In genomic region chr6:170370413-170370812, GRCh38 we compare ENCODE assay signal across 15 cellular contexts.
DNase-seq lines count a peak whose midpoint lies in the region; ATAC-seq, FAIRE-seq and TF ChIP-seq lines count a peak whose summit lies in the region.
"Had no signal": no experiment of that assay in that cellular context is flagged by ENCODE, and none has a peak within 500 bp of the region (broad histone marks: within the 10 kb centered on the region; RNA-seq: fewer than 3 reads in every experiment).

No MANE protein-coding gene starts in this region.

- TF ChIP-seq CTCF in astrocyte (IDR thresholded peaks at IDR 0.05; ENCODE audit: insufficient read depth, low read depth, low read length) (no peak), type B pancreatic cell (conservative IDR thresholded peaks at IDR 0.05) (no peak), ascending aorta (IDR thresholded peaks at IDR 0.05) (no peak), kidney (IDR thresholded peaks at IDR 0.05; ENCODE audit: borderline replicate concordance, extremely low read depth, insufficient read depth) (no peak)

- H3K4me3 Mint-ChIP-seq in astrocyte (ENCODE audit: unreplicated experiment) (no peak overlapping the region), type B pancreatic cell (peak overlapping the region; percentile 30)

- peak; percentile 83 for ATAC-seq in HG02759 (IDR thresholded peaks at IDR 0.05; ENCODE audit: unreplicated experiment)
- ATAC-seq: body of pancreas, heart left ventricle, Panc1 had no signal

- no peaks in the 10 kb centered on the region for H3K27me3 ChIP-seq in astrocyte (ENCODE audit: insufficient read depth, low read length)
- H3K27me3 ChIP-seq in ascending aorta = no peaks in the 10 kb centered on the region
- H3K27me3 ChIP-seq: body of pancreas, heart left ventricle had no signal

- no peaks in the 10 kb centered on the region for H3K9me3 Mint-ChIP-seq in astrocyte (ENCODE audit: unreplicated experiment)
- H3K9me3 Mint-ChIP-seq in type B pancreatic cell = peaks cover 4% of the 10 kb centered on the region

- no peak for FAIRE-seq in astrocyte (lab: Jason Lieb, UNC)
- no peak for FAIRE-seq in kidney (lab: Jason Lieb, UNC)
- FAIRE-seq: endometrium had no signal

- intact Hi-C loops in ascending aorta (cut with DNase I) = no loop called here
- intact Hi-C loops in kidney (cut with DNase I) = no loop called here

- H3K79me2 ChIP-seq in astrocyte (ENCODE audit: insufficient read depth, low read length) = peaks cover 4% of the 10 kb centered on the region

- H3K27ac Mint-ChIP-seq in astrocyte (ENCODE audit: unreplicated experiment) (peak overlapping the region; percentile 84), type B pancreatic cell (peak overlapping the region; percentile 87)

- no peak overlapping the region for H3K9ac ChIP-seq in astrocyte (ENCODE audit: low read length)
- no peak overlapping the region for H3K9ac ChIP-seq in kidney (ENCODE audit: low read length in 2 of 2)

- peak; percentile 22 for DNase-seq in stimulated activated CD4-positive, alpha-beta T cell treated with anti-CD3 and anti-CD28 coated beads, Interleukin-1b, Interleukin-23, amount 100 ng/mL, for 48 hours
- no peak for DNase-seq in stimulated activated CD4-positive, alpha-beta T cell treated with anti-CD3 and anti-CD28 coated beads, Interleukin-12 subunit alpha, Interleukin-12 subunit beta, amount 100 ng/mL, for 4 hours
- DNase-seq in astrocyte (ENCODE audit: low read depth) (no peak), type B pancreatic cell (ENCODE audit: extremely low spot score, unreplicated experiment) (no peak), ascending aorta (ENCODE audit: low spot score in 2 of 2) (no peak), NCI-H2107 (lab: John Stamatoyannopoulos, UW) (no peak), kidney (no peak)
- DNase-seq: activated CD8-positive, alpha-beta memory T cell treated with anti-CD3 and anti-CD28 coated beads, Interleukin-2, amount 50 U/mL, for 48 hours; AML-193; body of pancreas; heart left ventricle; NCI-H226 had no signal

- peaks cover 5% of the 10 kb centered on the region for H3K4me1 ChIP-seq in astrocyte (ENCODE audit: insufficient read depth, low read length)
- H3K4me1 ChIP-seq in ascending aorta = no peaks in the 10 kb centered on the region
- H3K4me1 ChIP-seq in kidney (ENCODE audit: control insufficient read depth in 1 of 2, insufficient read depth in 1 of 2, low read depth in 1 of 2, low read length in 2 of 2) = no peaks in the 10 kb centered on the region

- no peaks in the 10 kb centered on the region for H3K9me3 ChIP-seq in astrocyte (ENCODE audit: insufficient read depth, low read depth, low read length)
- no peaks in the 10 kb centered on the region for H3K9me3 ChIP-seq in ascending aorta
- H3K9me3 ChIP-seq in kidney (ENCODE audit: control insufficient read depth in 1 of 2, low read length in 2 of 2) = no peaks in the 10 kb centered on the region
- H3K9me3 ChIP-seq: body of pancreas, heart left ventricle had no signal

- H3K4me1 Mint-ChIP-seq in astrocyte (ENCODE audit: low read depth, unreplicated experiment) (peaks cover 20% of the 10 kb centered on the region), type B pancreatic cell (ENCODE audit: unreplicated experiment) (peaks cover 36% of the 10 kb centered on the region)

- H2AFZ ChIP-seq in astrocyte (ENCODE audit: low read depth, low read length) = no peak overlapping the region

- H3K4me2 ChIP-seq in astrocyte (ENCODE audit: low read length) = no peak overlapping the region

- no peak overlapping the region for H3K27ac ChIP-seq in astrocyte (ENCODE audit: low read depth, low read length)
- no peak overlapping the region for H3K27ac ChIP-seq in ascending aorta
- no peak overlapping the region for H3K27ac ChIP-seq in kidney (ENCODE audit: low read depth in 2 of 2, low read length in 2 of 2)
- H3K27ac ChIP-seq: body of pancreas, heart left ventricle had no signal

- peaks cover 5% of the 10 kb centered on the region for H3K36me3 ChIP-seq in astrocyte (ENCODE audit: insufficient read depth, low read length)
- H3K36me3 ChIP-seq in ascending aorta = peaks cover 4 to 34% of the 10 kb centered on the region in 2 donors
- H3K36me3 ChIP-seq in kidney (ENCODE audit: control insufficient read depth in 1 of 2, insufficient read depth in 2 of 2, low read length in 2 of 2) = peaks cover 9 to 15% of the 10 kb centered on the region in 2 donors

- H3K36me3 Mint-ChIP-seq in astrocyte (ENCODE audit: low read depth, unreplicated experiment) (peaks cover 13% of the 10 kb centered on the region), type B pancreatic cell (peaks cover 28% of the 10 kb centered on the region)

- no peaks in the 10 kb centered on the region for H3K27me3 Mint-ChIP-seq in astrocyte (ENCODE audit: low read depth, unreplicated experiment)
- H3K27me3 Mint-ChIP-seq in type B pancreatic cell = no peaks in the 10 kb centered on the region

- H3K4me3 ChIP-seq in astrocyte (ENCODE audit: insufficient read depth, low read depth, low read length) (no peak overlapping the region), ascending aorta (no peak overlapping the region), kidney (ENCODE audit: low read length in 2 of 2) (no peak overlapping the region)
- H3K4me3 ChIP-seq: body of pancreas, heart left ventricle had no signal

- no peaks in the 10 kb centered on the region for H4K20me1 ChIP-seq in astrocyte (ENCODE audit: insufficient read depth, low read length)
